Comparison of ENCODE assay signal across 11 cellular contexts in the genomic region with DNA sequence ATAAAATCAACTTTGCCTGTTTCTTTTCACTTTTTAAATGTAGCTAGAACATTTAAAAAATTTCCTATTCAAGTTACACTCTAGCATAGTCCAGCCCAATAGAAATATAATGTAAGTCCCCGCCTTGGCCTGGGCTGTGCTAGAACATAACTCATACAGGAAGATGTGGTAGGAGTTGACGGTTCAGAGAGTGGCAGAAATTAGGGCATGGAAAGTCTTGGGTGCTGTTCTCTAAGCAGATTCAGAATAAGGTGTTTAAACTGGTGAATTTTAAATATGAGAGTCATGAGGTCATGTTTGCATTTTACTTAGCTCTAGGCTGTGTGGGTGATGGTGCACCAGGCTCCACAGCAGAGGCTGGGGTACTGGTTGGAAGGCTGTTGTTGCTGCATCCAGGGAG.
DNase-seq lines count a peak whose midpoint lies in the region; ATAC-seq, FAIRE-seq and TF ChIP-seq lines count a peak whose summit lies in the region.
"Had no signal": no experiment of that assay in that cellular context is flagged by ENCODE, and none has a peak within 500 bp of the region (broad histone marks: within the 10 kb centered on the region; RNA-seq: fewer than 3 reads in every experiment).

No MANE protein-coding gene starts in this region.

- peaks cover 45% of the 10 kb centered on the region for H3K4me1 Mint-ChIP-seq in activated CD8-positive, alpha-beta T cell treated with anti-CD3 and anti-CD28 coated beads, Interleukin-2, amount 10 ng/mL, durations not matched to agents 7 days and 5 days (ENCODE audit: low read depth)

- POLR2A ChIA-PET in activated CD8-positive, alpha-beta T cell treated with anti-CD3 and anti-CD28 coated beads, Interleukin-2, amount 10 ng/mL, durations not matched to agents 7 days and 5 days (lab: Charles Lee) = no interaction called here

- no peak overlapping the region for H3K4me3 ChIP-seq in kidney (ENCODE audit: low read length in 2 of 2)

- CTCF ChIA-PET in activated CD8-positive, alpha-beta T cell treated with anti-CD3 and anti-CD28 coated beads, Interleukin-2, amount 10 ng/mL, durations not matched to agents 7 days and 5 days (lab: Charles Lee) = interaction anchor here (5.8 kb wide), 1 partner anchor 11 kb away, joined by 22 read pairs; no protein-coding TSS in a partner anchor

- H3K4me3 Mint-ChIP-seq in activated CD8-positive, alpha-beta T cell treated with anti-CD3 and anti-CD28 coated beads, Interleukin-2, amount 10 ng/mL, durations not matched to agents 7 days and 5 days = peak overlapping the region; percentile 35
- H3K4me3 Mint-ChIP-seq: activated B cell treated with CpG ODN at 0.5 μM for 24 hours had no signal

- no peak for TF ChIP-seq CTCF in GM13976 (IDR thresholded peaks at IDR 0.05; ENCODE audit: borderline replicate concordance, control extremely low read depth, extremely low read depth, insufficient read depth, missing control alignments)
- no peak for TF ChIP-seq CTCF in kidney (IDR thresholded peaks at IDR 0.05; ENCODE audit: borderline replicate concordance, extremely low read depth, insufficient read depth)

- DNase-seq in GM13976 (ENCODE audit: low spot score) (peak; percentile 26), kidney (no peak), left colon (no peak), globus pallidus (ENCODE audit: low spot score) (no peak), NCI-H524 treated with DMSO at 0.1 percent for 48 hours (lab: John Stamatoyannopoulos, UW) (no peak)
- peak; percentile 63 for DNase-seq in activated CD8-positive, alpha-beta T cell treated with anti-CD3 and anti-CD28 coated beads, Interleukin-2, amount 10 ng/mL, durations not matched to agents 7 days and 5 days
- DNase-seq in stimulated activated CD4-positive, alpha-beta T cell treated with anti-CD3 and anti-CD28 coated beads, Interleukin-15, amount 100 ng/mL, for 24 hours = peak; percentile 63
- DNase-seq: activated B cell treated with CpG ODN at 0.5 μM for 24 hours, NCI-H2081 had no signal

- no peak for FAIRE-seq in kidney (lab: Jason Lieb, UNC)

- no peaks in the 10 kb centered on the region for H3K4me1 ChIP-seq in kidney (ENCODE audit: control insufficient read depth in 1 of 2, insufficient read depth in 1 of 2, low read depth in 1 of 2, low read length in 2 of 2)

- in situ Hi-C loops in GM13976 (cut with MboI; ENCODE audit: low sequenced_read_pairs, unreplicated experiment) = no loop called here

- no peak overlapping the region for H3K9ac ChIP-seq in kidney (ENCODE audit: low read length in 2 of 2)

- peak overlapping the region; percentile 78 for H3K27ac Mint-ChIP-seq in activated CD8-positive, alpha-beta T cell treated with anti-CD3 and anti-CD28 coated beads, Interleukin-2, amount 10 ng/mL, durations not matched to agents 7 days and 5 days
- H3K27ac Mint-ChIP-seq: activated B cell treated with CpG ODN at 0.5 μM for 24 hours had no signal

- H3K27ac ChIP-seq in kidney (ENCODE audit: low read depth in 2 of 2, low read length in 2 of 2) = no peak overlapping the region

- ATAC-seq in HG02759 (IDR thresholded peaks at IDR 0.05; ENCODE audit: unreplicated experiment) (peak; percentile 64), left colon (no peak)
- ATAC-seq in activated CD8-positive, alpha-beta T cell treated with anti-CD3 and anti-CD28 coated beads, Interleukin-2, amount 10 ng/mL, durations not matched to agents 7 days and 5 days = peak; percentile 81
- ATAC-seq: HCT116 had no signal

- H3K36me3 ChIP-seq in kidney (ENCODE audit: control insufficient read depth in 1 of 2, insufficient read depth in 2 of 2, low read length in 2 of 2) = no peaks in the 10 kb centered on the region

- intact Hi-C loops in kidney (cut with DNase I) = no loop called here
- intact Hi-C loops in left colon (cut with DNase I, micrococcal nuclease) = no loop called here

- no peaks in the 10 kb centered on the region for H3K9me3 Mint-ChIP-seq in activated CD8-positive, alpha-beta T cell treated with anti-CD3 and anti-CD28 coated beads, Interleukin-2, amount 10 ng/mL, durations not matched to agents 7 days and 5 days (ENCODE audit: insufficient read depth)
- H3K9me3 Mint-ChIP-seq: activated B cell treated with CpG ODN at 0.5 μM for 24 hours had no signal

- H3K36me3 Mint-ChIP-seq in activated CD8-positive, alpha-beta T cell treated with anti-CD3 and anti-CD28 coated beads, Interleukin-2, amount 10 ng/mL, durations not matched to agents 7 days and 5 days (ENCODE audit: low read depth) = peaks cover 11% of the 10 kb centered on the region

- H3K9me3 ChIP-seq in kidney (ENCODE audit: control insufficient read depth in 1 of 2, low read length in 2 of 2) = no peaks in the 10 kb centered on the region

- H3K27me3 Mint-ChIP-seq in activated CD8-positive, alpha-beta T cell treated with anti-CD3 and anti-CD28 coated beads, Interleukin-2, amount 10 ng/mL, durations not matched to agents 7 days and 5 days (ENCODE audit: low read depth) = no peaks in the 10 kb centered on the region
- H3K27me3 Mint-ChIP-seq: activated B cell treated with CpG ODN at 0.5 μM for 24 hours had no signal

Comparison
In these comparisons a context has a peak if more than half of its experiments do, and no peak if none do; other contexts are left out.
1. DNase-seq: peak in GM13976 (single experiment), activated CD8-positive, alpha-beta T cell treated with anti-CD3 and anti-CD28 coated beads, Interleukin-2, amount 10 ng/mL, durations not matched to agents 7 days and 5 days (single experiment) and stimulated activated CD4-positive, alpha-beta T cell treated with anti-CD3 and anti-CD28 coated beads, Interleukin-15, amount 100 ng/mL, for 24 hours (single experiment); none in kidney (single experiment), left colon (0 of 2), globus pallidus (single experiment) and NCI-H524 treated with DMSO at 0.1 percent for 48 hours (single experiment).